Comparison of ENCODE assay signal across 24 cellular contexts in genomic region chr6:35051393-35051792, GRCh38.
DNase-seq lines count a peak whose midpoint lies in the region; ATAC-seq and TF ChIP-seq lines count a peak whose summit lies in the region.
"Had no signal": no experiment of that assay in that cellular context is flagged by ENCODE, and none has a peak within 500 bp of the region (broad histone marks: within the 10 kb centered on the region; RNA-seq: fewer than 3 reads in every experiment).

No MANE protein-coding gene starts in this region.

- no peak overlapping the region for H3K4me3 ChIP-seq in heart right ventricle
- no peak overlapping the region for H3K4me3 ChIP-seq in right cardiac atrium (ENCODE audit: low read length)
- no peak overlapping the region for H3K4me3 ChIP-seq in tibial nerve
- H3K4me3 ChIP-seq: prostate gland, spleen, upper lobe of left lung had no signal

- H3K27ac ChIP-seq in heart right ventricle, result peak overlapping the region in 7 of 10 donors; percentile 72 to 93 (median 84)
- H3K27ac ChIP-seq in right cardiac atrium (ENCODE audit: low read length), result no peak overlapping the region
- H3K27ac ChIP-seq in tibial nerve, result peak overlapping the region; percentile 56 to 93 (median 82)

- peak overlapping the region in 4 of 5 experiments; percentile 32 to 55 (median 44) for H3K4me3 Mint-ChIP-seq in brain
- no peak overlapping the region for H3K4me3 Mint-ChIP-seq in nephron progenitor cell
- H3K4me3 Mint-ChIP-seq: activated CD4-positive, alpha-beta T cell treated with anti-CD3 and anti-CD28 coated beads, Interleukin-2, amount 10 ng/mL, durations not matched to agents 7 days and 5 days; activated naive CD8-positive, alpha-beta T cell treated with anti-CD3 and anti-CD28 coated beads, Interleukin-2, amount 10 ng/mL, durations not matched to agents 7 days and 5 days; activated T-helper 17 cell treated with anti-CD3 and anti-CD28 coated beads, Interleukin-2, amount 50 U/mL, for 72 hours; mesothelial cell of epicardium; neural crest cell; T-helper 1 cell treated with Interleukin-12 subunit alpha and Interleukin-12 subunit beta and Interleukin-4 antibody, amounts not matched to agents 30 μg/mL and 1 μg/mL, for 36 hours had no signal

- 96 to 97% methylated on average over 7 of the region's 7 CpGs for WGBS in heart right ventricle, 2 donors
- WGBS in right cardiac atrium, result 93% methylated on average over 7 of the region's 7 CpGs
- WGBS in tibial nerve, 2 donors, result 83 to 89% methylated on average over 7 of the region's 7 CpGs

- intact Hi-C loops in heart right ventricle (cut with DNase I), result loop anchor here in 3 of 10 donors (2.0 to 5.0 kb wide), 3 partner anchors 34 to 45 kb away; no protein-coding TSS in a partner anchor
- intact Hi-C loops in right cardiac atrium (cut with DNase I), result no loop called here

- no peak for TF ChIP-seq POLR2A in tibial nerve (IDR thresholded peaks at IDR 0.05)

- peaks cover 14% of the 10 kb centered on the region for H3K36me3 Mint-ChIP-seq in brain
- H3K36me3 Mint-ChIP-seq in nephron progenitor cell (ENCODE audit: low read depth), result peaks cover 16% of the 10 kb centered on the region
- H3K36me3 Mint-ChIP-seq: activated naive CD8-positive, alpha-beta T cell treated with anti-CD3 and anti-CD28 coated beads, Interleukin-2, amount 10 ng/mL, durations not matched to agents 7 days and 5 days; mesothelial cell of epicardium had no signal

- H3K36me3 ChIP-seq in heart right ventricle, result peaks cover 0 to 46% (median 10%) of the 10 kb centered on the region in 9 donors
- peaks cover 0 to 13% (median 0%) of the 10 kb centered on the region in 3 donors for H3K36me3 ChIP-seq in tibial nerve
- H3K36me3 ChIP-seq: BE2C, prostate gland had no signal

- H3K27ac Mint-ChIP-seq in brain (peak overlapping the region in 3 of 5 experiments; percentile 16 to 95 (median 37)), nephron progenitor cell (peak overlapping the region; percentile 45)
- H3K27ac Mint-ChIP-seq: activated CD4-positive, alpha-beta T cell treated with anti-CD3 and anti-CD28 coated beads, Interleukin-2, amount 10 ng/mL, durations not matched to agents 7 days and 5 days; activated naive CD8-positive, alpha-beta T cell treated with anti-CD3 and anti-CD28 coated beads, Interleukin-2, amount 10 ng/mL, durations not matched to agents 7 days and 5 days; activated T-helper 17 cell treated with anti-CD3 and anti-CD28 coated beads, Interleukin-2, amount 50 U/mL, for 72 hours; mesothelial cell of epicardium; T-helper 1 cell treated with Interleukin-12 subunit alpha and Interleukin-12 subunit beta and Interleukin-4 antibody, amounts not matched to agents 30 μg/mL and 1 μg/mL, for 36 hours had no signal

- ATAC-seq in heart right ventricle, result no peak
- no peak for ATAC-seq in right cardiac atrium
- no peak for ATAC-seq in esophagus mucosa
- ATAC-seq: activated T-helper 17 cell treated with anti-CD3 and anti-CD28 coated beads, Interleukin-2, amount 50 U/mL, for 72 hours had no signal

- no peaks in the 10 kb centered on the region for H3K27me3 ChIP-seq in heart right ventricle
- no peaks in the 10 kb centered on the region for H3K27me3 ChIP-seq in right cardiac atrium (ENCODE audit: control insufficient read depth, insufficient read depth)
- no peaks in the 10 kb centered on the region for H3K27me3 ChIP-seq in tibial nerve
- H3K27me3 ChIP-seq: BE2C, spleen, upper lobe of left lung had no signal

- TF ChIP-seq EP300 in tibial nerve (IDR thresholded peaks at IDR 0.05), result no peak

- DNase-seq in heart right ventricle (no peak), right cardiac atrium (no peak), nephron progenitor cell (no peak), tibial nerve (ENCODE audit: low spot score in 2 of 2) (no peak), activated T-cell treated with anti-CD3 and anti-CD28 coated beads for 4 hours (no peak), iPS-NIHi11 (ENCODE audit: low spot score) (no peak)
- DNase-seq: activated CD4-positive, alpha-beta T cell treated with anti-CD3 and anti-CD28 coated beads, Interleukin-2, amount 10 ng/mL, durations not matched to agents 7 days and 5 days; activated naive CD8-positive, alpha-beta T cell treated with anti-CD3 and anti-CD28 coated beads, Interleukin-2, amount 10 ng/mL, durations not matched to agents 7 days and 5 days; BE2C; DND-41; KG1; NCI-H1048; NCI-H2029; spleen; stimulated activated CD4-positive, alpha-beta T cell treated with anti-CD3 and anti-CD28 coated beads, Interleukin-4, amount 100 ng/mL, for 24 hours; stimulated activated naive CD4-positive, alpha-beta T cell treated with Interleukin-2 at 50 U/mL for 16 hours; upper lobe of left lung had no signal

- H3K4me1 Mint-ChIP-seq in brain (peaks cover 1% of the 10 kb centered on the region), nephron progenitor cell (peaks cover 11% of the 10 kb centered on the region)
- H3K4me1 Mint-ChIP-seq: mesothelial cell of epicardium had no signal

- no peaks in the 10 kb centered on the region for H3K9me3 Mint-ChIP-seq in brain
- no peaks in the 10 kb centered on the region for H3K9me3 Mint-ChIP-seq in nephron progenitor cell
- H3K9me3 Mint-ChIP-seq: activated CD4-positive, alpha-beta T cell treated with anti-CD3 and anti-CD28 coated beads, Interleukin-2, amount 10 ng/mL, durations not matched to agents 7 days and 5 days; activated naive CD8-positive, alpha-beta T cell treated with anti-CD3 and anti-CD28 coated beads, Interleukin-2, amount 10 ng/mL, durations not matched to agents 7 days and 5 days; activated T-helper 17 cell treated with anti-CD3 and anti-CD28 coated beads, Interleukin-2, amount 50 U/mL, for 72 hours; mesothelial cell of epicardium; neural crest cell; T-helper 1 cell treated with Interleukin-12 subunit alpha and Interleukin-12 subunit beta and Interleukin-4 antibody, amounts not matched to agents 30 μg/mL and 1 μg/mL, for 36 hours had no signal

- TF ChIP-seq CTCF in heart right ventricle (IDR thresholded peaks at IDR 0.05) (no peak), brain (conservative IDR thresholded peaks at IDR 0.05) (no peak), nephron progenitor cell (IDR thresholded peaks at IDR 0.05) (no peak), tibial nerve (IDR thresholded peaks at IDR 0.05) (no peak)

- H3K27me3 Mint-ChIP-seq in brain, result no peaks in the 10 kb centered on the region
- no peaks in the 10 kb centered on the region for H3K27me3 Mint-ChIP-seq in nephron progenitor cell (ENCODE audit: low read depth, poor library complexity)
- H3K27me3 Mint-ChIP-seq: activated CD4-positive, alpha-beta T cell treated with anti-CD3 and anti-CD28 coated beads, Interleukin-2, amount 10 ng/mL, durations not matched to agents 7 days and 5 days; activated naive CD8-positive, alpha-beta T cell treated with anti-CD3 and anti-CD28 coated beads, Interleukin-2, amount 10 ng/mL, durations not matched to agents 7 days and 5 days; activated T-helper 17 cell treated with anti-CD3 and anti-CD28 coated beads, Interleukin-2, amount 50 U/mL, for 72 hours had no signal

- H3K9me3 ChIP-seq in heart right ventricle (no peaks in the 10 kb centered on the region), right cardiac atrium (ENCODE audit: control insufficient read depth, low read length) (no peaks in the 10 kb centered on the region), tibial nerve (no peaks in the 10 kb centered on the region)
- H3K9me3 ChIP-seq: BE2C, prostate gland, spleen, upper lobe of left lung had no signal

- H3K4me1 ChIP-seq in heart right ventricle (peaks cover 45 to 85% (median 67%) of the 10 kb centered on the region in 9 donors), right cardiac atrium (ENCODE audit: control insufficient read depth, insufficient read depth, low read length) (peaks cover 36% of the 10 kb centered on the region), tibial nerve (peaks cover 0 to 89% (median 70%) of the 10 kb centered on the region in 4 donors)
- H3K4me1 ChIP-seq: BE2C, prostate gland had no signal
